9 cellular contexts compared by ENCODE assay signal in the genomic region with DNA sequence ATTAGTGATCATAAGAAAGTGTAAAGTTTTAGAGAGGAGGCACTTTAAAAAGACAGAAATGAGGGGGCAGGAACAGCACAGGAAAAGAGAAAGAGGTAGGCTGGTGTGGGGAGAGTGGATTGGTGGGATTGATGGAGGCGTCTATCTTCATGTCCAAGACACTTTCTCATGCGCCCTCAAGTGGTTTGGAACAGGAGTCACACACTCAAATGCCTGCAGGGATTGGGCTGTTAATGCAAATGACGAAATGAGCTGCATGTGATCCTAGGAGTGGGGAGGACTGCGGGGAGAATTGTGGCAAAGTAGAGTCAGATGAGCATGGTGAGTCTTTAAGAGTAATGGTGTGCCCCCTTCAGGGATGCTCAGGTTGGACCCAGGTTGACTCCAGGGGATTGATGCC. TPM values are rescaled to one million over a fixed set of nuclear protein-coding genes. Genes with fewer than 3 reads are reported as not detected.
A peak's percentile ranks its signal among the peaks of the same experiment; 100 is the strongest.
DNase-seq lines count a peak whose midpoint lies in the region; ATAC-seq and TF ChIP-seq lines count a peak whose summit lies in the region.
"Had no signal": no experiment of that assay in that cellular context is flagged by ENCODE, and none has a peak within 500 bp of the region (broad histone marks: within the 10 kb centered on the region; RNA-seq: fewer than 3 reads in every experiment).

No MANE protein-coding gene starts in this region.

- H3K27ac Mint-ChIP-seq in activated naive CD8-positive, alpha-beta T cell treated with anti-CD3 and anti-CD28 coated beads for 36 hours, result no peak overlapping the region
- H3K27ac Mint-ChIP-seq in activated naive CD8-positive, alpha-beta T cell treated with anti-CD3 and anti-CD28 coated beads, Interleukin-2, amount 50 U/mL, for 24 hours, result no peak overlapping the region

- no peak overlapping the region for H2AFZ ChIP-seq in parathyroid adenoma

- H3K4me3 Mint-ChIP-seq in activated naive CD8-positive, alpha-beta T cell treated with anti-CD3 and anti-CD28 coated beads for 36 hours, result no peak overlapping the region
- no peak overlapping the region for H3K4me3 Mint-ChIP-seq in activated naive CD8-positive, alpha-beta T cell treated with anti-CD3 and anti-CD28 coated beads, Interleukin-2, amount 50 U/mL, for 24 hours

- DNase-seq in activated naive CD8-positive, alpha-beta T cell treated with anti-CD3 and anti-CD28 coated beads for 36 hours, result peak; percentile 28
- DNase-seq in activated naive CD8-positive, alpha-beta T cell treated with anti-CD3 and anti-CD28 coated beads, Interleukin-2, amount 50 U/mL, for 24 hours, result no peak
- DNase-seq in NCI-H345 treated with DMSO at 0.1 percent for 48 hours (lab: John Stamatoyannopoulos, UW; ENCODE audit: unreplicated experiment), result peak; percentile 5
- DNase-seq in coronary artery (ENCODE audit: low spot score), result no peak
- DNase-seq in NCI-H187 (lab: John Stamatoyannopoulos, UW), result no peak
- DNase-seq in NCI-H526 (lab: John Stamatoyannopoulos, UW), result no peak

- no peaks in the 10 kb centered on the region for H3K9me3 Mint-ChIP-seq in activated naive CD8-positive, alpha-beta T cell treated with anti-CD3 and anti-CD28 coated beads for 36 hours
- no peaks in the 10 kb centered on the region for H3K9me3 Mint-ChIP-seq in activated naive CD8-positive, alpha-beta T cell treated with anti-CD3 and anti-CD28 coated beads, Interleukin-2, amount 50 U/mL, for 24 hours

- H3K9me3 ChIP-seq in parathyroid adenoma (ENCODE audit: control insufficient read depth, low read length), result no peaks in the 10 kb centered on the region

- peaks cover 10% of the 10 kb centered on the region for H3K27me3 Mint-ChIP-seq in activated naive CD8-positive, alpha-beta T cell treated with anti-CD3 and anti-CD28 coated beads for 36 hours
- H3K27me3 Mint-ChIP-seq in activated naive CD8-positive, alpha-beta T cell treated with anti-CD3 and anti-CD28 coated beads, Interleukin-2, amount 50 U/mL, for 24 hours, result peaks cover 6% of the 10 kb centered on the region

- H3K4me1 ChIP-seq in parathyroid adenoma, result no peaks in the 10 kb centered on the region

- ATAC-seq in activated naive CD8-positive, alpha-beta T cell treated with anti-CD3 and anti-CD28 coated beads, Interleukin-2, amount 50 U/mL, for 24 hours, result no peak
- ATAC-seq in GM21390 (IDR thresholded peaks at IDR 0.05; ENCODE audit: unreplicated experiment), result no peak

- H3K79me2 ChIP-seq in parathyroid adenoma, result no peaks in the 10 kb centered on the region

- H3K27me3 ChIP-seq in parathyroid adenoma (ENCODE audit: control insufficient read depth, insufficient read depth, low read length), result no peaks in the 10 kb centered on the region

- H3K9ac ChIP-seq in parathyroid adenoma, result no peak overlapping the region

- TF ChIP-seq CTCF in coronary artery (IDR thresholded peaks at IDR 0.05), result peak; percentile 31
- peak; percentile 71 for TF ChIP-seq CTCF in parathyroid adenoma (IDR thresholded peaks at IDR 0.05)

- H3K4me1 Mint-ChIP-seq in activated naive CD8-positive, alpha-beta T cell treated with anti-CD3 and anti-CD28 coated beads for 36 hours, result peaks cover 4% of the 10 kb centered on the region
- no peaks in the 10 kb centered on the region for H3K4me1 Mint-ChIP-seq in activated naive CD8-positive, alpha-beta T cell treated with anti-CD3 and anti-CD28 coated beads, Interleukin-2, amount 50 U/mL, for 24 hours

- H3K4me2 ChIP-seq in parathyroid adenoma (ENCODE audit: low read length), result no peak overlapping the region

- no peak overlapping the region for H3K27ac ChIP-seq in coronary artery
- no peak overlapping the region for H3K27ac ChIP-seq in parathyroid adenoma
- H3K27ac ChIP-seq: skin epidermis had no signal

- no peaks in the 10 kb centered on the region for H3K36me3 Mint-ChIP-seq in activated naive CD8-positive, alpha-beta T cell treated with anti-CD3 and anti-CD28 coated beads for 36 hours
- H3K36me3 Mint-ChIP-seq in activated naive CD8-positive, alpha-beta T cell treated with anti-CD3 and anti-CD28 coated beads, Interleukin-2, amount 50 U/mL, for 24 hours (ENCODE audit: low read depth), result no peaks in the 10 kb centered on the region

- no peaks in the 10 kb centered on the region for H3K36me3 ChIP-seq in parathyroid adenoma (ENCODE audit: control insufficient read depth, insufficient read depth, low read length)

- H3K4me3 ChIP-seq in coronary artery (no peak overlapping the region), parathyroid adenoma (ENCODE audit: low read depth, low read length) (no peak overlapping the region)
- H3K4me3 ChIP-seq: skin epidermis had no signal

RNA-seq across cellular contexts. Expression of a gene that starts 5.5 kb away (rescaled TPM):
- not detected for total RNA-seq in activated naive CD8-positive, alpha-beta T cell treated with anti-CD3 and anti-CD28 coated beads for 36 hours

RNA-seq across cellular contexts. Expression of a gene that starts 45.1 kb away (rescaled TPM):
- 10 to 100 TPM; 18.0 to 18.8 TPM for total RNA-seq in activated naive CD8-positive, alpha-beta T cell treated with anti-CD3 and anti-CD28 coated beads for 36 hours

RNA-seq across cellular contexts. Expression of a gene that starts 49.3 kb away (rescaled TPM):
- not detected for total RNA-seq in activated naive CD8-positive, alpha-beta T cell treated with anti-CD3 and anti-CD28 coated beads for 36 hours

Comparison
In these comparisons a context has a peak if more than half of its experiments do, and no peak if none do; other contexts are left out.
1. DNase-seq: peak in activated naive CD8-positive, alpha-beta T cell treated with anti-CD3 and anti-CD28 coated beads for 36 hours (single experiment) and NCI-H345 treated with DMSO at 0.1 percent for 48 hours (single experiment); none in activated naive CD8-positive, alpha-beta T cell treated with anti-CD3 and anti-CD28 coated beads, Interleukin-2, amount 50 U/mL, for 24 hours (single experiment), coronary artery (single experiment), NCI-H187 (0 of 2) and NCI-H526 (0 of 2).